9 cellular contexts compared by ENCODE assay signal in genomic region chr17:38790148-38790707, GRCh38. TPM values are rescaled to one million over a fixed set of nuclear protein-coding genes. Genes with fewer than 3 reads are reported as not detected.
DNase-seq lines count a peak whose midpoint lies in the region; ATAC-seq and TF ChIP-seq lines count a peak whose summit lies in the region.
"Not testable (repeated sequence)": the region's sequence is repeated elsewhere in the genome, so short reads cannot be mapped to it uniquely, and the experiment has no call there.
"Had no signal": no experiment of that assay in that cellular context is flagged by ENCODE, and none has a peak within 500 bp of the region (broad histone marks: within the 10 kb centered on the region; RNA-seq: fewer than 3 reads in every experiment).

No MANE protein-coding gene starts in this region.

- H3K4me2 ChIP-seq in mesendoderm (ENCODE audit: low read length), result not testable (repeated sequence)
- H3K4me2 ChIP-seq in osteoblast (ENCODE audit: insufficient read depth, low read length), result peak overlapping the region; percentile 49

- not testable (repeated sequence) for H3K18ac ChIP-seq in mesendoderm (ENCODE audit: low read length)

- H2AK5ac ChIP-seq in mesendoderm (ENCODE audit: low read length), result not testable (repeated sequence)

- not testable (repeated sequence) for H3K27ac ChIP-seq in mesendoderm (ENCODE audit: low read depth, low read length); osteoblast (ENCODE audit: low read depth, low read length)

- peaks cover 18% of the 10 kb centered on the region for H3K36me3 Mint-ChIP-seq in HFFc6 (ENCODE audit: low read depth)
- not testable (repeated sequence) for H3K36me3 Mint-ChIP-seq in glutamatergic neuron (ENCODE audit: unreplicated experiment)

- not testable (repeated sequence) for H2BK120ac ChIP-seq in mesendoderm (ENCODE audit: low read depth, low read length)

- peak; percentile 47 for ATAC-seq in SK-N-SH treated with all-trans-retinoic acid at 6 μM for 48 hours

- not testable (repeated sequence) for TF ChIP-seq CTCF in HFFc6 (IDR thresholded peaks at IDR 0.05); glutamatergic neuron (IDR thresholded peaks at IDR 0.05; ENCODE audit: partially characterized antibody, unreplicated experiment); osteoblast (IDR thresholded peaks at IDR 0.05; ENCODE audit: extremely low read depth, low read depth, low read length)

- peaks cover 16% of the 10 kb centered on the region for H3K79me2 ChIP-seq in mesendoderm (ENCODE audit: control insufficient read depth, insufficient read depth, low read length)
- peaks cover 94% of the 10 kb centered on the region for H3K79me2 ChIP-seq in osteoblast (ENCODE audit: insufficient read depth, low read length)

- not testable (repeated sequence) for H3K4me1 ChIP-seq in mesendoderm (ENCODE audit: control insufficient read depth, low read depth, low read length)
- H3K4me1 ChIP-seq in osteoblast (ENCODE audit: insufficient read depth, low read length), result peaks cover 17% of the 10 kb centered on the region

- not testable (repeated sequence) for H3K36me3 ChIP-seq in mesendoderm (ENCODE audit: control insufficient read depth, insufficient read depth, low read length)
- peaks cover 19% of the 10 kb centered on the region for H3K36me3 ChIP-seq in osteoblast (ENCODE audit: insufficient read depth, low read length)

- not testable (repeated sequence) for H2BK15ac ChIP-seq in mesendoderm (replicated peaks; ENCODE audit: low read depth)

- WGBS in mesendoderm (ENCODE audit: extremely low coverage, insufficient coverage, low lambda C conversion rate), result no CpG with 5 or more reads among the region's 13 CpGs

- H4K8ac ChIP-seq in mesendoderm (ENCODE audit: low read depth, low read length), result not testable (repeated sequence)

- not testable (repeated sequence) for H3K9ac ChIP-seq in mesendoderm (ENCODE audit: low read length)

- H4K20me1 ChIP-seq in osteoblast (ENCODE audit: insufficient read depth, low read length), result peaks cover 33% of the 10 kb centered on the region

- H3K9me3 ChIP-seq in osteoblast (ENCODE audit: low read depth, low read length), result not testable (repeated sequence)

- H2AFZ ChIP-seq in osteoblast (ENCODE audit: low read length), result not testable (repeated sequence)

- H3K4ac ChIP-seq in mesendoderm (ENCODE audit: low read depth, low read length), result not testable (repeated sequence)

- H4K5ac ChIP-seq in mesendoderm (ENCODE audit: low read length), result not testable (repeated sequence)

- H3K27ac Mint-ChIP-seq in HFFc6 (peak overlapping the region; percentile 78), glutamatergic neuron (ENCODE audit: unreplicated experiment) (peak overlapping the region; percentile 64)

- H2BK5ac ChIP-seq in mesendoderm (ENCODE audit: low read length), result not testable (repeated sequence)

- not testable (repeated sequence) for H3K27me3 Mint-ChIP-seq in HFFc6 (ENCODE audit: insufficient read depth); glutamatergic neuron (ENCODE audit: unreplicated experiment)

- not testable (repeated sequence) for H3K4me3 Mint-ChIP-seq in HFFc6
- peak overlapping the region; percentile 46 for H3K4me3 Mint-ChIP-seq in glutamatergic neuron (ENCODE audit: unreplicated experiment)

- not testable (repeated sequence) for H3K4me3 ChIP-seq in mesendoderm (ENCODE audit: low read length); osteoblast (ENCODE audit: insufficient read depth, low read length)

- peaks cover 25% of the 10 kb centered on the region for H3K4me1 Mint-ChIP-seq in HFFc6 (ENCODE audit: low read depth)
- peaks cover 13% of the 10 kb centered on the region for H3K4me1 Mint-ChIP-seq in glutamatergic neuron (ENCODE audit: low read depth, unreplicated experiment)

- H3K27me3 ChIP-seq in mesendoderm (ENCODE audit: insufficient read depth, low read length, poor library complexity); osteoblast (ENCODE audit: insufficient read depth, low read length): not testable (repeated sequence)

- not testable (repeated sequence) for H3K23ac ChIP-seq in mesendoderm (ENCODE audit: low read length)

- H3K79me1 ChIP-seq in mesendoderm (ENCODE audit: low read length), result peaks cover 13% of the 10 kb centered on the region

- DNase-seq in HFFc6; glutamatergic neuron; osteoblast (ENCODE audit: insufficient read length, low spot score, missing footprints): not testable (repeated sequence)
- peak; percentile 36 for DNase-seq in astrocyte of the hippocampus (ENCODE audit: low read depth, low spot score)
- peak; percentile 27 to 66 for DNase-seq in dermis microvascular lymphatic vessel endothelial cell (ENCODE audit: low read depth in 2 of 2)
- DNase-seq in mesendoderm, result peak; percentile 19

- not testable (repeated sequence) for H3K9me3 Mint-ChIP-seq in HFFc6; glutamatergic neuron (ENCODE audit: unreplicated experiment)

- not testable (repeated sequence) for H3K56ac ChIP-seq in mesendoderm (ENCODE audit: low read length)

RNA-seq across cellular contexts. Expression of gene PIP4K2B, which starts 9.1 kb away (rescaled TPM):
- total RNA-seq in HFFc6 (2021; fragmentation: NEBNext Ultra II Directional; extraction: Animal tissue kit (Norgen Biotek cat#: 25700)), result 10 to 100 TPM; 48.7 to 61.8 (median 55.5) TPM
- 26.8 and 41.1 TPM in 2 replicates for total RNA-seq in dermis microvascular lymphatic vessel endothelial cell
- 66.4 TPM for total RNA-seq in glutamatergic neuron (ENCODE audit: unreplicated experiment)
- 35.3 TPM for polyA plus RNA-seq in mesendoderm (2013, experiment 1 of 2)
- polyA plus RNA-seq in mesendoderm (2013, experiment 2 of 2), result 35.2 TPM
- total RNA-seq in osteoblast, result 48.1 and 65.4 TPM in 2 replicates

RNA-seq across cellular contexts. Expression of gene CWC25, which starts 34.9 kb away (rescaled TPM):
- total RNA-seq in HFFc6 (2021; fragmentation: NEBNext Ultra II Directional; extraction: Animal tissue kit (Norgen Biotek cat#: 25700)), result 10 to 100 TPM; 11.0 to 13.7 (median 12.9) TPM
- total RNA-seq in dermis microvascular lymphatic vessel endothelial cell (5.8 and 8.7 TPM in 2 replicates), glutamatergic neuron (ENCODE audit: unreplicated experiment) (13.0 TPM), osteoblast (10.3 and 10.9 TPM in 2 replicates)
- 13.8 TPM for polyA plus RNA-seq in mesendoderm (2013, experiment 1 of 2)
- 14.3 TPM for polyA plus RNA-seq in mesendoderm (2013, experiment 2 of 2)

RNA-seq across cellular contexts. Expression of gene PSMB3, which starts 37.7 kb away (rescaled TPM):
- 100 to 1,000 TPM; 232 to 273 (median 253) TPM for total RNA-seq in HFFc6 (2021; fragmentation: NEBNext Ultra II Directional; extraction: Animal tissue kit (Norgen Biotek cat#: 25700))
- 379 and 507 TPM in 2 replicates for total RNA-seq in dermis microvascular lymphatic vessel endothelial cell
- 121 TPM for total RNA-seq in glutamatergic neuron (ENCODE audit: unreplicated experiment)
- polyA plus RNA-seq in mesendoderm (2013, experiment 1 of 2), result 307 TPM
- 321 TPM for polyA plus RNA-seq in mesendoderm (2013, experiment 2 of 2)
- total RNA-seq in osteoblast, result 235 and 267 TPM in 2 replicates

RNA-seq across cellular contexts. Expression of gene PCGF2, which starts 42.1 kb away (rescaled TPM):
- total RNA-seq in HFFc6 (2021; fragmentation: NEBNext Ultra II Directional; extraction: Animal tissue kit (Norgen Biotek cat#: 25700)), result 10 to 100 TPM; 59.7 to 73.5 (median 69.0) TPM
- total RNA-seq in dermis microvascular lymphatic vessel endothelial cell (3.2 and 5.6 TPM in 2 replicates), glutamatergic neuron (ENCODE audit: unreplicated experiment) (70.1 TPM), osteoblast (3.3 and 5.0 TPM in 2 replicates)
- 56.1 TPM for polyA plus RNA-seq in mesendoderm (2013, experiment 1 of 2)
- polyA plus RNA-seq in mesendoderm (2013, experiment 2 of 2), result 55.8 TPM
- total RNA-seq: B cell; CD8-positive, alpha-beta T cell had no signal
